In genomic region chr12:51766067-51766466, GRCh38 we compare ENCODE assay signal across 34 cellular contexts.
"Had no signal": no experiment of that assay in that cellular context is flagged by ENCODE, and none has a peak within 500 bp of the region (broad histone marks: within the 10 kb centered on the region; RNA-seq: fewer than 3 reads in every experiment).

No MANE protein-coding gene starts in this region.

- DNase-seq: activated B cell treated with CpG ODN at 0.5 μM for 24 hours; activated CD4-positive, alpha-beta T cell treated with anti-CD3 and anti-CD28 coated beads for 48 hours; activated CD4-positive, alpha-beta T cell treated with anti-CD3 and anti-CD28 coated beads, Interleukin-2, amount 50 U/mL, for 1 hour; activated CD4-positive, alpha-beta T cell treated with anti-CD3 and anti-CD28 coated beads, Interleukin-2, amount 50 U/mL, for 48 hours; activated CD8-positive, alpha-beta memory T cell treated with anti-CD3 and anti-CD28 coated beads for 24 hours; activated CD8-positive, alpha-beta memory T cell treated with anti-CD3 and anti-CD28 coated beads, Interleukin-2, amount 50 U/mL, for 4 hours; activated CD8-positive, alpha-beta T cell treated with anti-CD3 and anti-CD28 coated beads for 36 hours; activated gamma-delta T cell; activated naive CD4-positive, alpha-beta T cell; activated naive CD4-positive, alpha-beta T cell treated with anti-CD3 and anti-CD28 coated beads, Interleukin-2, amount 10 ng/mL, durations not matched to agents 7 days and 5 days; activated naive CD8-positive, alpha-beta T cell treated with anti-CD3 and anti-CD28 coated beads, Interleukin-2, amount 10 ng/mL, durations not matched to agents 7 days and 5 days; activated T-cell treated with anti-CD3 and anti-CD28 coated beads for 4 hours; activated T-cell treated with anti-CD3 and anti-CD28 coated beads, Interleukin-2, amount 50 U/mL, for 24 hours; activated T-cell treated with anti-CD3 and anti-CD28 coated beads, Interleukin-2, amount 50 U/mL, for 72 hours; central memory CD4-positive, alpha-beta T cell; cerebellar nuclear complex; colonic mucosa; effector CD8-positive, alpha-beta T cell; foreskin fibroblast; head of caudate nucleus; T-helper 1 cell; T-helper 17 cell; T1000; WERI-Rb-1 had no signal

- H3K27ac Mint-ChIP-seq: activated B cell treated with CpG ODN at 0.5 μM for 24 hours; activated CD8-positive, alpha-beta T cell treated with anti-CD3 and anti-CD28 coated beads for 36 hours; activated naive CD4-positive, alpha-beta T cell treated with anti-CD3 and anti-CD28 coated beads, Interleukin-2, amount 10 ng/mL, durations not matched to agents 7 days and 5 days; activated naive CD4-positive, alpha-beta T cell treated with anti-CD3 and anti-CD28 coated beads, Interleukin-2, amount 50 U/mL, for 72 hours; activated naive CD8-positive, alpha-beta T cell treated with anti-CD3 and anti-CD28 coated beads, Interleukin-2, amount 10 ng/mL, durations not matched to agents 7 days and 5 days; activated T-cell treated with anti-CD3 and anti-CD28 coated beads, Interleukin-2, amount 50 U/mL, for 24 hours; activated T-cell treated with anti-CD3 and anti-CD28 coated beads, Interleukin-2, amount 50 U/mL, for 72 hours; brain; T-helper 17 cell; T-helper 2 cell treated with Interferon-gamma antibody and Interleukin-4, amounts not matched to agents 5 μg/mL and 100 μg/mL, for 36 hours had no signal

- H3K4me1 Mint-ChIP-seq: activated B cell treated with CpG ODN at 0.5 μM for 24 hours; activated naive CD4-positive, alpha-beta T cell treated with anti-CD3 and anti-CD28 coated beads, Interleukin-2, amount 10 ng/mL, durations not matched to agents 7 days and 5 days; activated naive CD8-positive, alpha-beta T cell treated with anti-CD3 and anti-CD28 coated beads, Interleukin-2, amount 10 ng/mL, durations not matched to agents 7 days and 5 days; brain had no signal

- H3K4me3 ChIP-seq: ascending aorta, breast epithelium, cardiac muscle cell, colonic mucosa had no signal

- H3K36me3 Mint-ChIP-seq: activated naive CD4-positive, alpha-beta T cell treated with anti-CD3 and anti-CD28 coated beads, Interleukin-2, amount 10 ng/mL, durations not matched to agents 7 days and 5 days; activated naive CD4-positive, alpha-beta T cell treated with anti-CD3 and anti-CD28 coated beads, Interleukin-2, amount 50 U/mL, for 72 hours; activated naive CD8-positive, alpha-beta T cell treated with anti-CD3 and anti-CD28 coated beads, Interleukin-2, amount 10 ng/mL, durations not matched to agents 7 days and 5 days had no signal

- H3K4me1 ChIP-seq: ascending aorta, breast epithelium, colonic mucosa had no signal

- H3K27ac ChIP-seq: ascending aorta, breast epithelium, cardiac muscle cell, colonic mucosa, WERI-Rb-1 had no signal

- FAIRE-seq: endometrium, frontal cortex had no signal

- H3K9me3 Mint-ChIP-seq: activated B cell treated with CpG ODN at 0.5 μM for 24 hours; activated CD8-positive, alpha-beta T cell treated with anti-CD3 and anti-CD28 coated beads for 36 hours; activated naive CD4-positive, alpha-beta T cell treated with anti-CD3 and anti-CD28 coated beads, Interleukin-2, amount 10 ng/mL, durations not matched to agents 7 days and 5 days; activated naive CD4-positive, alpha-beta T cell treated with anti-CD3 and anti-CD28 coated beads, Interleukin-2, amount 50 U/mL, for 72 hours; activated naive CD8-positive, alpha-beta T cell treated with anti-CD3 and anti-CD28 coated beads, Interleukin-2, amount 10 ng/mL, durations not matched to agents 7 days and 5 days; activated T-cell treated with anti-CD3 and anti-CD28 coated beads, Interleukin-2, amount 50 U/mL, for 24 hours; activated T-cell treated with anti-CD3 and anti-CD28 coated beads, Interleukin-2, amount 50 U/mL, for 72 hours; brain; T-helper 2 cell treated with Interferon-gamma antibody and Interleukin-4, amounts not matched to agents 5 μg/mL and 100 μg/mL, for 36 hours had no signal

- H3K27me3 ChIP-seq: ascending aorta, breast epithelium, cardiac muscle cell, colonic mucosa had no signal

- H3K27me3 Mint-ChIP-seq: activated B cell treated with CpG ODN at 0.5 μM for 24 hours; activated CD8-positive, alpha-beta T cell treated with anti-CD3 and anti-CD28 coated beads for 36 hours; activated T-cell treated with anti-CD3 and anti-CD28 coated beads, Interleukin-2, amount 50 U/mL, for 24 hours; brain had no signal

- H3K9me3 ChIP-seq: ascending aorta, breast epithelium, colonic mucosa had no signal

- H3K36me3 ChIP-seq: ascending aorta, breast epithelium, cardiac muscle cell, colonic mucosa had no signal

- ATAC-seq: activated CD4-positive, CD25-positive, alpha-beta regulatory T cell treated with anti-CD3 and anti-CD28 coated beads, Interleukin-2, amount 50 U/mL, for 24 hours; activated CD8-positive, alpha-beta T cell treated with anti-CD3 and anti-CD28 coated beads for 36 hours; activated naive CD4-positive, alpha-beta T cell treated with anti-CD3 and anti-CD28 coated beads, Interleukin-2, amount 50 U/mL, for 72 hours; activated T-cell treated with anti-CD3 and anti-CD28 coated beads, Interleukin-2, amount 50 U/mL, for 72 hours; esophagus mucosa; T-helper 17 cell had no signal

- H3K4me3 Mint-ChIP-seq: activated B cell treated with CpG ODN at 0.5 μM for 24 hours; activated CD8-positive, alpha-beta T cell treated with anti-CD3 and anti-CD28 coated beads for 36 hours; activated naive CD4-positive, alpha-beta T cell treated with anti-CD3 and anti-CD28 coated beads, Interleukin-2, amount 10 ng/mL, durations not matched to agents 7 days and 5 days; activated naive CD8-positive, alpha-beta T cell treated with anti-CD3 and anti-CD28 coated beads, Interleukin-2, amount 10 ng/mL, durations not matched to agents 7 days and 5 days; activated T-cell treated with anti-CD3 and anti-CD28 coated beads, Interleukin-2, amount 50 U/mL, for 24 hours; activated T-cell treated with anti-CD3 and anti-CD28 coated beads, Interleukin-2, amount 50 U/mL, for 72 hours; brain; T-helper 17 cell; T-helper 2 cell treated with Interferon-gamma antibody and Interleukin-4, amounts not matched to agents 5 μg/mL and 100 μg/mL, for 36 hours had no signal
